In genomic region chr1:211323156-211324063, GRCh38 we compare ENCODE assay signal across 1 cellular context.
A peak's percentile ranks its signal among the peaks of the same experiment; 100 is the strongest.
TF ChIP-seq lines count a peak whose summit lies in the region.

No MANE protein-coding gene starts in this region.

TF ChIP-seq in K562, 482 proteins besides CTCF, POLR2A, EP300 and RAD21 (continued from another document):
- TF ChIP-seq RREB1 (CRISPR knock-in tag; IDR thresholded peaks at IDR 0.05) (0 out of 2 replicates have a peak, but pooled peaks have one; percentile 25), PHF20 (IDR thresholded peaks at IDR 0.05; ENCODE audit: partially characterized antibody) (no peak), CBFB (CRISPR knock-in tag; IDR thresholded peaks at IDR 0.05) (no peak), ZSCAN29 (IDR thresholded peaks at IDR 0.05) (no peak), ZNF311 (CRISPR knock-in tag; IDR thresholded peaks at IDR 0.05) (no peak), CBFA2T3 (IDR thresholded peaks at IDR 0.05) (0 out of 2 replicates have a peak, but pooled peaks have one; percentile 6), ZNF347 (CRISPR knock-in tag; IDR thresholded peaks at IDR 0.05; ENCODE audit: low read depth) (no peak), CREB3L1 (IDR thresholded peaks at IDR 0.05; ENCODE audit: borderline replicate concordance, low read depth) (0 out of 2 replicates have a peak, but pooled peaks have one; percentile 24), ZNF384 (IDR thresholded peaks at IDR 0.05; ENCODE audit: low read depth, low read length) (0 out of 2 replicates have a peak, but pooled peaks have one; percentile 41), TBP (optimal IDR thresholded peaks at IDR 0.05; ENCODE audit: low read depth, low read length) (no peak), NFE2L1 (tag; IDR thresholded peaks at IDR 0.05; ENCODE audit: borderline replicate concordance, low read depth) (no peak), SOX6 (IDR thresholded peaks at IDR 0.05) (no peak), BHLHE40 (IDR thresholded peaks at IDR 0.05; ENCODE audit: low read length) (no peak), PCBP1 (IDR thresholded peaks at IDR 0.05; ENCODE audit: low read depth, low read length, poor library complexity, severe bottlenecking) (no peak), ZNF253 (CRISPR knock-in tag; conservative IDR thresholded peaks at IDR 0.05) (no peak), SNIP1 (IDR thresholded peaks at IDR 0.05; ENCODE audit: low read depth) (no peak), MXI1 (IDR thresholded peaks at IDR 0.05; ENCODE audit: low read depth, low read length) (no peak), ZNF282 (CRISPR knock-in tag; IDR thresholded peaks at IDR 0.05) (no peak), CCAR2 (IDR thresholded peaks at IDR 0.05; ENCODE audit: low read depth, low read length) (no peak), TEAD4 (IDR thresholded peaks at IDR 0.05; ENCODE audit: low read length) (no peak), TEAD4 (CRISPR knock-in tag; IDR thresholded peaks at IDR 0.05; ENCODE audit: borderline replicate concordance) (no peak), GATA2 (CRISPR knock-in tag; IDR thresholded peaks at IDR 0.05) (0 out of 2 replicates have a peak, but pooled peaks have one; percentile 33), ELF4 (CRISPR knock-in tag; IDR thresholded peaks at IDR 0.05) (no peak), KDM1A (IDR thresholded peaks at IDR 0.05) (0 out of 4 replicates have a peak, but pooled peaks of 1 of the 2 experiments have one; percentile 26), JUN (IDR thresholded peaks at IDR 0.05; ENCODE audit: borderline replicate concordance, low read depth, low read length) (peak; percentile 42; the same call in 1 of the 2 replicates), JUN (CRISPR knock-in tag; IDR thresholded peaks at IDR 0.05; ENCODE audit: borderline replicate concordance) (no peak), CC2D1A (IDR thresholded peaks at IDR 0.05) (0 out of 2 replicates have a peak, but pooled peaks have one; percentile 49), PTRF (tag; IDR thresholded peaks at IDR 0.05) (no peak), NFE2 (IDR thresholded peaks at IDR 0.05; ENCODE audit: low read depth) (no peak), CSDE1 (IDR thresholded peaks at IDR 0.05) (no peak), LARP7 (IDR thresholded peaks at IDR 0.05) (no peak), ZNF175 (CRISPR knock-in tag; IDR thresholded peaks at IDR 0.05; ENCODE audit: low read depth) (no peak), POLR2B (IDR thresholded peaks at IDR 0.05; ENCODE audit: low read depth, partially characterized antibody) (no peak), SMC3 (conservative IDR thresholded peaks at IDR 0.05; ENCODE audit: insufficient read depth, low read depth, low read length) (peak; percentile 88), MAX (CRISPR knock-in tag; IDR thresholded peaks at IDR 0.05) (no peak), KLF13 (tag; IDR thresholded peaks at IDR 0.05; ENCODE audit: borderline replicate concordance, low read depth) (0 out of 2 replicates have a peak, but pooled peaks have one; percentile 21), RB1 (IDR thresholded peaks at IDR 0.05; ENCODE audit: low read depth) (peak; percentile 42; the same call in 1 of the 2 replicates), CUX1 (CRISPR knock-in tag; IDR thresholded peaks at IDR 0.05) (no peak), DMBX1 (CRISPR knock-in tag; IDR thresholded peaks at IDR 0.05; ENCODE audit: borderline replicate concordance) (0 out of 2 replicates have a peak, but pooled peaks have one; percentile 15), JUND (IDR thresholded peaks at IDR 0.05; ENCODE audit: borderline replicate concordance, low read depth, low read length) (no peak), JUND (tag; IDR thresholded peaks at IDR 0.05; ENCODE audit: borderline replicate concordance, low read depth, low read length) (peak; percentile 41; the same call in 1 of the 3 replicates), HIVEP1 (CRISPR knock-in tag; IDR thresholded peaks at IDR 0.05) (no peak), ZBTB43 (CRISPR knock-in tag; IDR thresholded peaks at IDR 0.05) (no peak), TGIF2 (CRISPR knock-in tag; IDR thresholded peaks at IDR 0.05) (no peak), ZNF41 (CRISPR knock-in tag; conservative IDR thresholded peaks at IDR 0.05) (no peak), ZNF184 (CRISPR knock-in tag; IDR thresholded peaks at IDR 0.05) (no peak), ZNF140 (CRISPR knock-in tag; IDR thresholded peaks at IDR 0.05) (no peak), ZNF668 (CRISPR knock-in tag; IDR thresholded peaks at IDR 0.05) (no peak), PHB2 (IDR thresholded peaks at IDR 0.05; ENCODE audit: low read depth) (no peak), FOSL1 (tag; conservative IDR thresholded peaks at IDR 0.05) (0 out of 2 replicates have a peak, but pooled peaks have one; percentile 26), ARID2 (IDR thresholded peaks at IDR 0.05) (0 out of 2 replicates have a peak, but pooled peaks have one; percentile 39), ZFPM2 (CRISPR knock-in tag; IDR thresholded peaks at IDR 0.05) (no peak), ZNF449 (CRISPR knock-in tag; IDR thresholded peaks at IDR 0.05) (no peak), ZNF561 (CRISPR knock-in tag; conservative IDR thresholded peaks at IDR 0.05) (no peak), TEAD2 (tag; IDR thresholded peaks at IDR 0.05) (no peak)
